8 cellular contexts compared by ENCODE assay signal in the genomic region with DNA sequence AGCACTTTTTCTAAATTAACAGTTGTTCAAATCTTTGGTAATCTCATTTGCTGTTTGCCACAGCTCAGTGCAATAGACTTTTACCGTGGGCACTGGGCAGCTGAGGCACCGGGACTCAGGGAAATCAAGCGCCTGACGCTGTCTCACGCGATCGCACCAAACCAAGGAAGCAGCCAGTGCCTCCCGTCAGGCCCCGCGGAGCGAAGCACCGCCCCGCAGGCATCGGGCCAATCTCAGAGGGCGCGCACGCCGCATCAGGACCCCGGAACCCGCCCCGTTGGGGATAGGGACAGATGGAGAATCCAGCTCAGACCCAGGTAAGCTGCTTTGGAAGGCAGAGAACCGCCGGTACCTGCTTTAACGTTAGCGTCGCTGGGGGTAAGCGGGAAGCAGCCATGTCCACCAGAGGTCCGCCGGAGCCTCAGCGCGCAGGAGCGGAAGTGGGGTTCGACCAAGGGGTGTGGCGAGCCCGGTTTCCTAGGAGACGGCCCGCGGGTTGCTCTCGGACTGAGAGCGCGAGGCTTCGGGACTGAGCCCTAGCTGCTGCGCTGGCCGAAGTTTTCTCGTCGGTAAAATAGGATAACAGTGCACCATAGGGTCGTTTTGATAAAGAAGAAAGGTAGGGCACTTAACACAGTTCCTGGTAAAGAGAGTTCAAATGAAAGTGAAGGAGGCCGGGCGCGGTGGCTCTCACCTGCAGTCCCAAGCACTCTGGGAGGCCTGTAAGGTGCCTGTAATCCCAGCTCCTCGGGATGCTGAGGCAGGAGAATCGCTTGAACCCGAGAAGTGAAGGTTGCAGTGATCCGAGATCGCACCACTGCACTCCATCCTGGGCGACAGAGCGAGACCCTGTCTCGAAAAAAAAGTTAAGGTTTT. TPM values are rescaled to one million over a fixed set of nuclear protein-coding genes. Genes with fewer than 3 reads are reported as not detected.
DNase-seq lines count a peak whose midpoint lies in the region; ATAC-seq and TF ChIP-seq lines count a peak whose summit lies in the region.

TSS of gene LYRM2 (minus strand) at position 428 of the 876 bp plus-strand sequence. CDS start at position 397, 31 bp downstream.

- DNase-seq in GM04503 (ENCODE audit: low read depth) (peak; percentile 66), HFF-Myc (ENCODE audit: extremely low read depth, low read depth) (peak; percentile 64), NAMALWA (ENCODE audit: low spot score) (peak; percentile 95), SK-N-DZ (ENCODE audit: low spot score) (peak; percentile 90), substantia nigra (lab: John Stamatoyannopoulos, UW) (peak; percentile 62 to 100 (median 93))
- DNase-seq in activated naive CD4-positive, alpha-beta T cell treated with anti-CD3 and anti-CD28 coated beads for 36 hours: peak; percentile 95

- no peaks in the 10 kb centered on the region for H3K27me3 Mint-ChIP-seq in activated naive CD4-positive, alpha-beta T cell treated with anti-CD3 and anti-CD28 coated beads for 36 hours (ENCODE audit: low read depth)

- TF ChIP-seq CTCF in HFF-Myc (IDR thresholded peaks at IDR 0.05; ENCODE audit: low read depth, low read length, missing control alignments): no peak
- TF ChIP-seq CTCF in gastroesophageal sphincter (IDR thresholded peaks at IDR 0.05): peak in 3 of 4 experiments; percentile 22 to 38 (median 33)
- peak; percentile 64 for TF ChIP-seq CTCF in neutrophil (IDR thresholded peaks at IDR 0.05)

- peak within 1 kb of the TSS; percentile 80 to 94 (median 94) for H3K27ac ChIP-seq in gastroesophageal sphincter
- H3K27ac ChIP-seq in neutrophil: peak within 1 kb of the TSS; percentile 82
- H3K27ac ChIP-seq in substantia nigra (ENCODE audit: low read depth, low read length, poor library complexity, severe bottlenecking): peak within 1 kb of the TSS; percentile 98

- no peaks in the 10 kb centered on the region for H3K9me3 ChIP-seq in gastroesophageal sphincter
- H3K9me3 ChIP-seq in neutrophil: no peaks in the 10 kb centered on the region

- H3K36me3 ChIP-seq in gastroesophageal sphincter (peaks cover 0 to 44% of the 10 kb centered on the region in 2 donors), neutrophil (peaks cover 4% of the 10 kb centered on the region)

- peak; percentile 99 for ATAC-seq in gastroesophageal sphincter

- H3K4me1 Mint-ChIP-seq in activated naive CD4-positive, alpha-beta T cell treated with anti-CD3 and anti-CD28 coated beads for 36 hours (ENCODE audit: low read depth): peaks cover 28% of the 10 kb centered on the region

- H3K4me3 ChIP-seq in HFF-Myc (replicated peaks; ENCODE audit: low read depth, low read length): peak within 1 kb of the TSS; percentile 70
- H3K4me3 ChIP-seq in gastroesophageal sphincter: peak within 1 kb of the TSS; percentile 75 to 81
- H3K4me3 ChIP-seq in neutrophil (ENCODE audit: low read depth in 1 of 2, low read length in 1 of 2): peak within 1 kb of the TSS; percentile 74 to 99

- peak within 1 kb of the TSS; percentile 96 for H3K27ac Mint-ChIP-seq in activated naive CD4-positive, alpha-beta T cell treated with anti-CD3 and anti-CD28 coated beads for 36 hours

- H3K4me1 ChIP-seq in gastroesophageal sphincter: peaks cover 0 to 33% (median 3%) of the 10 kb centered on the region in 3 donors
- peaks cover 11 to 15% of the 10 kb centered on the region in 2 experiments for H3K4me1 ChIP-seq in neutrophil (ENCODE audit: control insufficient read depth in 1 of 2, insufficient read depth in 1 of 2, low read depth in 1 of 2, low read length in 1 of 2)

- H3K27me3 ChIP-seq in gastroesophageal sphincter (no peaks in the 10 kb centered on the region), neutrophil (no peaks in the 10 kb centered on the region)

- peaks cover 33% of the 10 kb centered on the region for H3K36me3 Mint-ChIP-seq in activated naive CD4-positive, alpha-beta T cell treated with anti-CD3 and anti-CD28 coated beads for 36 hours (ENCODE audit: low read depth)

- peak within 1 kb of the TSS; percentile 83 for H3K4me3 Mint-ChIP-seq in activated naive CD4-positive, alpha-beta T cell treated with anti-CD3 and anti-CD28 coated beads for 36 hours

- TF ChIP-seq POLR2A in gastroesophageal sphincter (IDR thresholded peaks at IDR 0.05): peak; percentile 85 to 90

- intact Hi-C loops in activated naive CD4-positive, alpha-beta T cell treated with anti-CD3 and anti-CD28 coated beads for 36 hours (cut with micrococcal nuclease): loop anchor here (1.0 to 5.0 kb wide), 12 partner anchors 42 to 949 kb away; partner anchors contain the start of genes ANKRD6, CASP8AP2, MAP3K7 and MDN1

- TF ChIP-seq EP300 in gastroesophageal sphincter (IDR thresholded peaks at IDR 0.05): no peak

- H3K9me3 Mint-ChIP-seq in activated naive CD4-positive, alpha-beta T cell treated with anti-CD3 and anti-CD28 coated beads for 36 hours: no peaks in the 10 kb centered on the region

- CTCF ChIA-PET in activated naive CD4-positive, alpha-beta T cell treated with anti-CD3 and anti-CD28 coated beads for 36 hours (lab: Charles Lee): interaction anchor here (0.5 to 2.0 kb wide), 8 partner anchors 21 to 1941 kb away, joined by 3 to 9 read pairs (median 3); partner anchors contain the start of gene ANKRD6

- WGBS in gastroesophageal sphincter (ENCODE audit: low coverage in 1 of 2), 2 donors: 7 to 17% methylated on average over 7 to 18 of the region's 58 CpGs

RNA-seq across cellular contexts. Expression of gene LYRM2, which starts in this region (rescaled TPM):
- 29.2 and 32.3 TPM in 2 replicates for polyA plus RNA-seq in SK-N-DZ (2014; cell fraction: cytosol; rRNA removed)
- polyA plus RNA-seq in SK-N-DZ (2014; cell fraction: nucleus; rRNA removed): 9.5 and 15.8 TPM in 2 replicates
- 10 to 100 TPM; 15.8 to 18.3 TPM for total RNA-seq in activated naive CD4-positive, alpha-beta T cell treated with anti-CD3 and anti-CD28 coated beads for 36 hours
- 10 to 100 TPM; 18.3 to 33.4 (median 21.9) TPM for total RNA-seq in gastroesophageal sphincter

Comparison
In these comparisons a context has a peak if more than half of its experiments do, and no peak if none do; other contexts are left out.
1. Peak in every context shown above with its lines: DNase-seq, ATAC-seq, H3K4me3 ChIP-seq and H3K27ac ChIP-seq.